Comparison of ENCODE assay signal across 22 cellular contexts in the genomic region with DNA sequence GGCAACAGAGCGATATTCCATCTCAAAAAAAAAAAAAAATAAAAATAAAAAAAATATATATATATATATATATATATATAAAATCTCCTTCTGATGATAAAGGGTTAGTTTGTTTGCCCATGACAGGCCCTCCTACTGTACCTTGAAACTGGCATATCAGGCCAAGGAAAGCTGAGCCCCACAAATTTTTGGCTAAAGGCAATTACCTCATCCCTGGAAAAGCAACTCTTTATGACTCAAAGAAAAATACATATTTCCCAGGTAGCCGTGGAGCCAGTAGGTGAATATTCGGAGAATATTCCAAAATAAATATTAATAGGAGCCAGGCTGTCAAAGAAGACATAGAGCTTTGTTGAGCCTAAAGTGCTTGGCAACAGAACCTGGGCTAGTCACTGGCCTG.
"Had no signal": no experiment of that assay in that cellular context is flagged by ENCODE, and none has a peak within 500 bp of the region (broad histone marks: within the 10 kb centered on the region; RNA-seq: fewer than 3 reads in every experiment).

No MANE protein-coding gene starts in this region.

- H3K4me3 Mint-ChIP-seq: dendritic cell treated with granulocyte-macrophage colony-stimulating factor and Interleukin-4, amounts not matched to agents 40 ng/mL and 50 ng/mL, for 4 days; effector memory CD8-positive, alpha-beta T cell had no signal

- H3K27me3 Mint-ChIP-seq: dendritic cell treated with granulocyte-macrophage colony-stimulating factor and Interleukin-4, amounts not matched to agents 40 ng/mL and 50 ng/mL, for 4 days; effector memory CD8-positive, alpha-beta T cell had no signal

- DNase-seq: colonic mucosa; cortex of kidney; dermis blood vessel endothelial cell; dorsolateral prefrontal cortex; effector CD4-positive, alpha-beta T cell; effector CD8-positive, alpha-beta T cell; effector memory CD4-positive, alpha-beta T cell; effector memory CD8-positive, alpha-beta T cell; erythroblast; esophagus squamous epithelium; foreskin fibroblast; foreskin keratinocyte; foreskin melanocyte; gastrocnemius medialis; glutamatergic neuron; heart right ventricle had no signal

- H3K27ac ChIP-seq: colonic mucosa, coronary artery, dorsolateral prefrontal cortex, epithelial cell of prostate, esophagus muscularis mucosa, esophagus squamous epithelium, foreskin keratinocyte, gastrocnemius medialis, gastroesophageal sphincter, heart right ventricle had no signal

- H3K9me3 ChIP-seq: colonic mucosa, gastrocnemius medialis had no signal

- H3K27me3 ChIP-seq: colonic mucosa, dorsolateral prefrontal cortex, esophagus muscularis mucosa, esophagus squamous epithelium, foreskin keratinocyte, gastrocnemius medialis, gastroesophageal sphincter, heart right ventricle had no signal

- ATAC-seq: effector memory CD8-positive, alpha-beta T cell; esophagus mucosa; foreskin keratinocyte; gastrocnemius medialis; gastroesophageal sphincter; heart right ventricle had no signal

- H3K4me1 ChIP-seq: colonic mucosa, esophagus muscularis mucosa, esophagus squamous epithelium, foreskin keratinocyte, gastrocnemius medialis, gastroesophageal sphincter, heart right ventricle had no signal

- H3K36me3 ChIP-seq: colonic mucosa, esophagus muscularis mucosa, esophagus squamous epithelium, gastrocnemius medialis, gastroesophageal sphincter, heart right ventricle had no signal

- H3K27ac Mint-ChIP-seq: dendritic cell treated with granulocyte-macrophage colony-stimulating factor and Interleukin-4, amounts not matched to agents 40 ng/mL and 50 ng/mL, for 4 days; effector memory CD8-positive, alpha-beta T cell had no signal

- H3K4me3 ChIP-seq: colonic mucosa, coronary artery, dorsolateral prefrontal cortex, esophagus muscularis mucosa, esophagus squamous epithelium, gastrocnemius medialis, gastroesophageal sphincter, heart right ventricle had no signal
